Comparison of ENCODE assay signal across 18 cellular contexts in genomic region chr4:163071308-163071707, GRCh38.
"Had no signal": no experiment of that assay in that cellular context is flagged by ENCODE, and none has a peak within 500 bp of the region (broad histone marks: within the 10 kb centered on the region; RNA-seq: fewer than 3 reads in every experiment).

No MANE protein-coding gene starts in this region.

- H3K4me3 ChIP-seq: prostate gland, right atrium auricular region, suprapubic skin had no signal

- H3K4me1 ChIP-seq: prostate gland, right atrium auricular region, suprapubic skin had no signal

- H3K9me3 ChIP-seq: prostate gland, right atrium auricular region, suprapubic skin had no signal

- DNase-seq: activated CD4-positive, alpha-beta memory T cell treated with anti-CD3 and anti-CD28 coated beads, Interleukin-2, amount 10 ng/mL, durations not matched to agents 7 days and 5 days; activated CD4-positive, alpha-beta T cell treated with anti-CD3 and anti-CD28 coated beads for 48 hours; activated CD4-positive, CD25-positive, alpha-beta regulatory T cell; activated CD8-positive, alpha-beta memory T cell treated with anti-CD3 and anti-CD28 coated beads, Interleukin-2, amount 10 ng/mL, durations not matched to agents 7 days and 5 days; activated naive CD4-positive, alpha-beta T cell treated with anti-CD3 and anti-CD28 coated beads for 36 hours; anterior cingulate cortex; effector CD8-positive, alpha-beta T cell; left cardiac atrium; mesenchymal stem cell; naive thymus-derived CD4-positive, alpha-beta T cell; stimulated activated naive CD8-positive, alpha-beta T cell treated with anti-CD3 and anti-CD28 coated beads, Interleukin-15, Interleukin-2, amounts not matched to agents 100 U/mL and 50 U/mL, for 24 hours had no signal

- FAIRE-seq: bronchial epithelial cell, islet of Langerhans had no signal

- H3K27ac ChIP-seq: prostate gland, right atrium auricular region, suprapubic skin had no signal

- ATAC-seq: activated CD8-positive, alpha-beta memory T cell treated with anti-CD3 and anti-CD28 coated beads, Interleukin-2, amount 10 ng/mL, durations not matched to agents 7 days and 5 days; activated T-helper 17 cell treated with anti-CD3 and anti-CD28 coated beads, Interleukin-2, amount 50 U/mL, for 72 hours; esophagus mucosa; left cardiac atrium; naive thymus-derived CD4-positive, alpha-beta T cell; stimulated activated naive CD8-positive, alpha-beta T cell treated with anti-CD3 and anti-CD28 coated beads, Interleukin-15, Interleukin-2, amounts not matched to agents 100 U/mL and 50 U/mL, for 24 hours had no signal
